ENCODE assay signal across 8 cellular contexts in the genomic region with DNA sequence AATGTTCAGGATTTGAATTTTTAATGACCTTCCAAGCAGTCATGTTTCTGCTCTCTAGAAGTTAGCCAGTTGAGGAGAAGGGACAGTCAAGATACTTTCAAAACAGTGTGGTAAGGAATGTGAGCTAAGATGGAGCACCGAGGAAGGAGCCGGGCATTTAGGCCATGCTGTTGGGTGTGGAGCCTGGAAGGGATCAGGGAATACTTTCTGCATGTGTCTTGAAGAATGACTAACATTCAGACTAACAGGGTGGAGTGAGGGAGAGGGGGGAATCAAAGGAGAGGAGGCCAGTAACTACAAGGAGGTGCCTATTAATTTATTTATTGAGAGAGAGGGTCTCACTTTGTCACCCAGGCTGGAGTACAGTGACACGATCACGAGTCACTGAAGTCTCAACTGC. TPM values are rescaled to one million over a fixed set of nuclear protein-coding genes. Genes with fewer than 3 reads are reported as not detected.
DNase-seq lines count a peak whose midpoint lies in the region; ATAC-seq and TF ChIP-seq lines count a peak whose summit lies in the region.
"Not testable (repeated sequence)": the region's sequence is repeated elsewhere in the genome, so short reads cannot be mapped to it uniquely, and the experiment has no call there.

No MANE protein-coding gene starts in this region.

- H3K4me1 Mint-ChIP-seq in activated T-helper 2 cell treated with anti-CD3 and anti-CD28 coated beads, Interferon-gamma antibody, Interleukin-2, Interleukin-4, amounts not matched to agents 10 μg/mL and 5 μg/mL and 100 μg/mL, durations not matched to agents 14 hours and 24 hours and 36 hours (ENCODE audit: low read depth) = peaks cover 10% of the 10 kb centered on the region
- H3K4me1 Mint-ChIP-seq in central memory CD8-positive, alpha-beta T cell = peaks cover 29% of the 10 kb centered on the region
- not testable (repeated sequence) for H3K4me1 Mint-ChIP-seq in nephron

- H3K27me3 ChIP-seq in BLaER1 treated with 17β-estradiol and CSF1 and Interleukin-3, amounts not matched to agents 10 nM and 100 nM; SJSA1 (replicated peaks); foreskin keratinocyte; testis: not testable (repeated sequence)

- peaks cover 15% of the 10 kb centered on the region for H3K36me3 Mint-ChIP-seq in activated T-helper 2 cell treated with anti-CD3 and anti-CD28 coated beads, Interferon-gamma antibody, Interleukin-2, Interleukin-4, amounts not matched to agents 10 μg/mL and 5 μg/mL and 100 μg/mL, durations not matched to agents 14 hours and 24 hours and 36 hours (ENCODE audit: low read depth)
- H3K36me3 Mint-ChIP-seq in central memory CD8-positive, alpha-beta T cell (ENCODE audit: insufficient read depth) = peaks cover 33% of the 10 kb centered on the region
- H3K36me3 Mint-ChIP-seq in nephron (ENCODE audit: low read depth) = not testable (repeated sequence)

- TF ChIP-seq POLR2A in testis (IDR thresholded peaks at IDR 0.05) = not testable (repeated sequence)

- intact Hi-C loops in activated T-helper 2 cell treated with anti-CD3 and anti-CD28 coated beads, Interferon-gamma antibody, Interleukin-2, Interleukin-4, amounts not matched to agents 10 μg/mL and 5 μg/mL and 100 μg/mL, durations not matched to agents 14 hours and 24 hours and 36 hours (cut with micrococcal nuclease); testis (cut with DNase I; ENCODE audit: low total_unique reads): not testable (repeated sequence)

- H3K9ac ChIP-seq in BLaER1 treated with 17β-estradiol and CSF1 and Interleukin-3, amounts not matched to agents 10 nM and 100 nM = peak overlapping the region in 4 of 11 experiments; percentile 16 to 99 (median 56); a peak in 4 of 22 replicates

- not testable (repeated sequence) for ATAC-seq in central memory CD8-positive, alpha-beta T cell (replicated peaks; ENCODE audit: extremely low read depth, poor library complexity, severe bottlenecking)
- ATAC-seq in foreskin keratinocyte = peak; percentile 59

- not testable (repeated sequence) for H3K9me3 ChIP-seq in BLaER1 treated with 17β-estradiol and CSF1 and Interleukin-3, amounts not matched to agents 10 nM and 100 nM (replicated peaks in 1 of 11); SJSA1 (replicated peaks); testis

- peaks cover 0 to 31% (median 13%) of the 10 kb centered on the region in 11 experiments; a peak in 14 of 22 replicates for H3K36me3 ChIP-seq in BLaER1 treated with 17β-estradiol and CSF1 and Interleukin-3, amounts not matched to agents 10 nM and 100 nM
- peaks cover 31% of the 10 kb centered on the region for H3K36me3 ChIP-seq in SJSA1
- not testable (repeated sequence) for H3K36me3 ChIP-seq in testis (ENCODE audit: low read depth, missing control alignments)

- H3K4me3 Mint-ChIP-seq in activated T-helper 2 cell treated with anti-CD3 and anti-CD28 coated beads, Interferon-gamma antibody, Interleukin-2, Interleukin-4, amounts not matched to agents 10 μg/mL and 5 μg/mL and 100 μg/mL, durations not matched to agents 14 hours and 24 hours and 36 hours (ENCODE audit: low read depth) = peak overlapping the region; percentile 37
- H3K4me3 Mint-ChIP-seq in central memory CD8-positive, alpha-beta T cell = peak overlapping the region; percentile 20
- H3K4me3 Mint-ChIP-seq in nephron = peak overlapping the region; percentile 57 to 93 (median 67)

- not testable (repeated sequence) for H3K27ac Mint-ChIP-seq in activated T-helper 2 cell treated with anti-CD3 and anti-CD28 coated beads, Interferon-gamma antibody, Interleukin-2, Interleukin-4, amounts not matched to agents 10 μg/mL and 5 μg/mL and 100 μg/mL, durations not matched to agents 14 hours and 24 hours and 36 hours
- peak overlapping the region; percentile 94 for H3K27ac Mint-ChIP-seq in central memory CD8-positive, alpha-beta T cell (ENCODE audit: low read depth)
- H3K27ac Mint-ChIP-seq in nephron = peak overlapping the region; percentile 36 to 95 (median 55)

- 0 out of 22 replicates have a peak overlapping the region, but pooled peaks of 1 of the 11 experiments have one; percentile 97 for H3K27ac ChIP-seq in BLaER1 treated with 17β-estradiol and CSF1 and Interleukin-3, amounts not matched to agents 10 nM and 100 nM
- H3K27ac ChIP-seq in SJSA1 = peak overlapping the region; percentile 73; the same call in 1 of the 2 replicates
- peak overlapping the region; percentile 90 for H3K27ac ChIP-seq in foreskin keratinocyte
- H3K27ac ChIP-seq in testis = peak overlapping the region; percentile 95

- not testable (repeated sequence) for H3K27me3 Mint-ChIP-seq in activated T-helper 2 cell treated with anti-CD3 and anti-CD28 coated beads, Interferon-gamma antibody, Interleukin-2, Interleukin-4, amounts not matched to agents 10 μg/mL and 5 μg/mL and 100 μg/mL, durations not matched to agents 14 hours and 24 hours and 36 hours (ENCODE audit: low read depth); central memory CD8-positive, alpha-beta T cell; nephron (ENCODE audit: low read depth)

- H3K4me1 ChIP-seq in BLaER1 treated with 17β-estradiol and CSF1 and Interleukin-3, amounts not matched to agents 10 nM and 100 nM = peaks cover 41 to 60% (median 52%) of the 10 kb centered on the region in 10 experiments
- peaks cover 17% of the 10 kb centered on the region for H3K4me1 ChIP-seq in SJSA1 (replicated peaks)
- H3K4me1 ChIP-seq in foreskin keratinocyte, testis: not testable (repeated sequence)

- not testable (repeated sequence) for TF ChIP-seq CTCF in HFF-Myc (IDR thresholded peaks at IDR 0.05; ENCODE audit: low read depth, low read length, missing control alignments); foreskin keratinocyte (conservative IDR thresholded peaks at IDR 0.05); nephron (IDR thresholded peaks at IDR 0.05; ENCODE audit: unreplicated experiment in 3 of 3); testis (IDR thresholded peaks at IDR 0.05)

- peak overlapping the region; percentile 80 to 92 (median 86); a peak in 17 of 22 replicates for H3K4me2 ChIP-seq in BLaER1 treated with 17β-estradiol and CSF1 and Interleukin-3, amounts not matched to agents 10 nM and 100 nM

- H3K4me3 ChIP-seq in BLaER1 treated with 17β-estradiol and CSF1 and Interleukin-3, amounts not matched to agents 10 nM and 100 nM = peak overlapping the region in 2 of 10 experiments; percentile 84 to 98; a peak in 2 of 20 replicates
- H3K4me3 ChIP-seq in HFF-Myc (replicated peaks; ENCODE audit: low read depth, low read length) (peak overlapping the region; percentile 67), SJSA1 (peak overlapping the region; percentile 70; the same call in 1 of the 2 replicates), testis (peak overlapping the region in 1 of 2 donors; percentile 91)

- not testable (repeated sequence) for H3K9me3 Mint-ChIP-seq in activated T-helper 2 cell treated with anti-CD3 and anti-CD28 coated beads, Interferon-gamma antibody, Interleukin-2, Interleukin-4, amounts not matched to agents 10 μg/mL and 5 μg/mL and 100 μg/mL, durations not matched to agents 14 hours and 24 hours and 36 hours; central memory CD8-positive, alpha-beta T cell; nephron

- DNase-seq in HFF-Myc (ENCODE audit: extremely low read depth, low read depth); activated T-helper 2 cell treated with anti-CD3 and anti-CD28 coated beads, Interferon-gamma antibody, Interleukin-2, Interleukin-4, amounts not matched to agents 10 μg/mL and 5 μg/mL and 100 μg/mL, durations not matched to agents 14 hours and 24 hours and 36 hours (ENCODE audit: low spot score); central memory CD8-positive, alpha-beta T cell (ENCODE audit: low spot score in 2 of 2); testis: not testable (repeated sequence)
- peak in 1 of 2 experiments; percentile 19 for DNase-seq in SJSA1 (ENCODE audit: low read depth in 1 of 2, low spot score in 2 of 2)
- DNase-seq in foreskin keratinocyte = peak; percentile 57 to 82

- peaks cover 35 to 67% (median 59%) of the 10 kb centered on the region in 11 experiments; a peak in 20 of 22 replicates for H4K20me1 ChIP-seq in BLaER1 treated with 17β-estradiol and CSF1 and Interleukin-3, amounts not matched to agents 10 nM and 100 nM

- WGBS in testis, 2 donors = 36 to 44% methylated on average over 4 of the region's 4 CpGs

RNA-seq across cellular contexts. Expression of a gene that starts 1.8 kb away (rescaled TPM):
- 23.3 and 34.2 TPM in 2 replicates for total RNA-seq in SJSA1 (2014; rRNA removed; shearing (Covaris generic))
- 24.5 and 26.3 TPM in 2 replicates for total RNA-seq in activated T-helper 2 cell treated with anti-CD3 and anti-CD28 coated beads, Interferon-gamma antibody, Interleukin-2, Interleukin-4, amounts not matched to agents 10 μg/mL and 5 μg/mL and 100 μg/mL, durations not matched to agents 14 hours and 24 hours and 36 hours
- 31.7 and 33.5 TPM in 2 replicates for total RNA-seq in foreskin keratinocyte
- 12.3 and 15.6 TPM in 2 replicates for polyA plus RNA-seq in foreskin keratinocyte
- 10 to 100 TPM; 62.5 to 78.4 TPM for total RNA-seq in testis
- 70.2 TPM for polyA plus RNA-seq in testis (ENCODE audit: insufficient read depth, low read depth, low replicate concordance)
